Comparison of ENCODE assay signal across 9 cellular contexts in the genomic region with DNA sequence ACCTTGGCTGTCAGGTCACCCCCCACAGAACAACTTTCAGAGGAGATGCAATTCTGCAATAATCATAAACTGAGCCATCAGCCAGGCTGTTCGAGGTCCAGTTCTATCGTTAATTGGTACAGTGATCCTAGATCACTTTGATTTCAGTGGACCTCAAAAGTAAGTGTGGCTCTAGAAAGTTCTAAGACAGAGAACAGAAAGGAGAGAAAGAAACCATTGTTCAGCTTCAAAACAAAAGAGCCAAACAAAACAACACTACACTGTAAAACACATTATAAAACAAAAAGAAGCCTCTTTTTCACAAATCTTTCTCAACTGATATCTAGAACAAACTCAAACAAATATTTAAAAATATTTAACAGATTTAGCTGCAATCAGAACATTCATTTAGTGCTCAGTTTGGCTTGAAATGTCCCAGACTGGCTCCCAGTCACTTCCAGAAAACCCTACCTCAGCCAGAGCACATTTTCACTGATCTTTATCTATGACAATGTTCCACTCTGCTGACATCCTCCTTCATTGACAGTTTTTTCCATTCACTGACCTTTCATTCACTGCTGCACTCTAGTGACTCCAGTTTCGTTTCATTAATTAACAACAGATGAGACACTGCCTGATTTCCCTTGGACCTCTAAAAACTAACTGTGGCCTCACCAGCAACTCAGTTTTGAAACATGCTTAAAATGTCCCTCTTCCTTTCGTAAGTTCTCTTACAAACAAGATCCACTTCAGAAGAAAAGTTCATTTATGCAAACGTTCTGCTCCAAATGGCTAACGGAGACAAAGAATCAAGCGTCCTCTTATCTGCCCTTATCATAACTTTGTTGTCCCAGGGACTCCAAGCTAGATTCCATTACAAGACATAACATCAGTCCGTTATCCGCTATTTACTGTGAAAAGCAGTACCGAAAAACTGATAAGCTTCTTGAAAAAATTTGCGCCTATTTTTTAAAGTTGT.
DNase-seq lines count a peak whose midpoint lies in the region; ATAC-seq lines count a peak whose summit lies in the region.
"Had no signal": no experiment of that assay in that cellular context is flagged by ENCODE, and none has a peak within 500 bp of the region (broad histone marks: within the 10 kb centered on the region; RNA-seq: fewer than 3 reads in every experiment).

No MANE protein-coding gene starts in this region.

- H3K9me3 Mint-ChIP-seq in activated naive CD8-positive, alpha-beta T cell (ENCODE audit: low read depth), result no peaks in the 10 kb centered on the region
- H3K9me3 Mint-ChIP-seq: IgD-negative memory B cell had no signal

- no peaks in the 10 kb centered on the region for H3K27me3 Mint-ChIP-seq in activated naive CD8-positive, alpha-beta T cell
- H3K27me3 Mint-ChIP-seq: IgD-negative memory B cell had no signal

- peaks cover 54% of the 10 kb centered on the region for H3K4me1 Mint-ChIP-seq in activated naive CD8-positive, alpha-beta T cell (ENCODE audit: low read depth)

- H3K4me3 Mint-ChIP-seq in activated naive CD8-positive, alpha-beta T cell, result peak overlapping the region; percentile 81
- H3K4me3 Mint-ChIP-seq: IgD-negative memory B cell had no signal

- peaks cover 18% of the 10 kb centered on the region for H3K36me3 Mint-ChIP-seq in activated naive CD8-positive, alpha-beta T cell
- H3K36me3 Mint-ChIP-seq: IgD-negative memory B cell had no signal

- H3K27ac Mint-ChIP-seq in activated naive CD8-positive, alpha-beta T cell, result peak overlapping the region; percentile 97
- H3K27ac Mint-ChIP-seq: IgD-negative memory B cell had no signal

- peak; percentile 79 for DNase-seq in AG20443 (ENCODE audit: low spot score)
- peak; percentile 40 for DNase-seq in hepatic stellate cell (ENCODE audit: low spot score)
- DNase-seq in stimulated activated naive CD8-positive, alpha-beta T cell treated with anti-CD3 and anti-CD28 coated beads, Interleukin-15, Interleukin-2, amounts not matched to agents 100 U/mL and 50 U/mL, for 24 hours, result no peak
- DNase-seq in ecto neural progenitor cell (ENCODE audit: low spot score), result no peak
- DNase-seq in NCI-H82 treated with DMSO at 0.1 percent for 48 hours (lab: John Stamatoyannopoulos, UW; ENCODE audit: unreplicated experiment), result no peak

- ATAC-seq in GM18907 (IDR thresholded peaks at IDR 0.05; ENCODE audit: unreplicated experiment), result peak; percentile 83
- peak; percentile 85 for ATAC-seq in HG03095 (IDR thresholded peaks at IDR 0.05; ENCODE audit: unreplicated experiment)
- ATAC-seq in stimulated activated naive CD8-positive, alpha-beta T cell treated with anti-CD3 and anti-CD28 coated beads, Interleukin-15, Interleukin-2, amounts not matched to agents 100 U/mL and 50 U/mL, for 24 hours, result peak; percentile 85

Comparison
In these comparisons a context has a peak if more than half of its experiments do, and no peak if none do; other contexts are left out.
1. DNase-seq: peak in AG20443 (single experiment) and hepatic stellate cell (single experiment); none in stimulated activated naive CD8-positive, alpha-beta T cell treated with anti-CD3 and anti-CD28 coated beads, Interleukin-15, Interleukin-2, amounts not matched to agents 100 U/mL and 50 U/mL, for 24 hours (single experiment), ecto neural progenitor cell (single experiment) and NCI-H82 treated with DMSO at 0.1 percent for 48 hours (single experiment).
2. Peak in every context shown above with its lines, with median percentiles within 50 percentile points of each other: ATAC-seq.